ENCODE assay signal across 8 cellular contexts in genomic region chr9:15423328-15423985, GRCh38. TPM values are rescaled to one million over a fixed set of nuclear protein-coding genes. Genes with fewer than 3 reads are reported as not detected.
DNase-seq lines count a peak whose midpoint lies in the region; ATAC-seq, FAIRE-seq and TF ChIP-seq lines count a peak whose summit lies in the region.

No MANE protein-coding gene starts in this region.

- dilution Hi-C loops in endothelial cell of umbilical vein (cut with MboI; ENCODE audit: extremely low pct_ligation_motif_present, low sequenced_read_pairs): no loop called here

- H3K36me3 Mint-ChIP-seq in natural killer cell: no peaks in the 10 kb centered on the region

- H3K9me1 ChIP-seq in endothelial cell of umbilical vein (replicated peaks; ENCODE audit: control insufficient read depth, extremely low read depth, insufficient read depth, low read length): no peaks in the 10 kb centered on the region

- no peaks in the 10 kb centered on the region for H3K9me3 Mint-ChIP-seq in natural killer cell

- TF ChIP-seq RAD21 in A549 (conservative IDR thresholded peaks at IDR 0.05 in 1 of 2, IDR thresholded peaks at IDR 0.05 in 1 of 2): no peak

- POLR2A ChIA-PET in A549 (lab: Yijun Ruan, JAX) (interaction anchor here (0.9 to 1.2 kb wide), 2 partner anchors 47 to 116 kb away, joined by 3 to 12 read pairs; partner anchors contain the start of gene TTC39B), endothelial cell of umbilical vein (lab: Charles Lee) (no interaction called here)

- H3K9me3 ChIP-seq in A549 (no peaks in the 10 kb centered on the region), RWPE2 (ENCODE audit: severe bottlenecking) (no peaks in the 10 kb centered on the region), endothelial cell of umbilical vein (replicated peaks; ENCODE audit: control insufficient read depth, insufficient read depth, low read length) (no peaks in the 10 kb centered on the region)

- peak overlapping the region; percentile 90 for H3K4me3 Mint-ChIP-seq in natural killer cell

- H3K4me3 ChIP-seq in A549: peak overlapping the region; percentile 79
- peak overlapping the region; percentile 96 for H3K4me3 ChIP-seq in GM12875 (ENCODE audit: low read depth, low read length)
- peak overlapping the region; percentile 80 for H3K4me3 ChIP-seq in RWPE2 (ENCODE audit: severe bottlenecking)
- H3K4me3 ChIP-seq in endothelial cell of umbilical vein (replicated peaks in 1 of 3; ENCODE audit: insufficient read depth in 1 of 3, low read depth in 1 of 3, low read length in 3 of 3): peak overlapping the region; percentile 80 to 100 (median 94)

- peak overlapping the region; percentile 89 for H3K9ac ChIP-seq in endothelial cell of umbilical vein (replicated peaks; ENCODE audit: extremely low read depth, insufficient read depth, low read length)

- H3K4me2 ChIP-seq in A549 (peak overlapping the region; percentile 89), endothelial cell of umbilical vein (ENCODE audit: insufficient read depth, low read length) (peak overlapping the region; percentile 97)

- intact Hi-C loops in endothelial cell of umbilical vein (cut with micrococcal nuclease): loop anchor here (2.0 to 5.0 kb wide), 5 partner anchors 127 to 431 kb away; no protein-coding TSS in a partner anchor
- intact Hi-C loops in natural killer cell (cut with micrococcal nuclease): loop anchor here (1.0 to 10.0 kb wide), 2 partner anchors 181 to 212 kb away; no protein-coding TSS in a partner anchor

- peaks cover 2% of the 10 kb centered on the region for H4K20me1 ChIP-seq in endothelial cell of umbilical vein (replicated peaks; ENCODE audit: control insufficient read depth, extremely low read depth, insufficient read depth, low read length)

- no peak for TF ChIP-seq EP300 in A549 (IDR thresholded peaks at IDR 0.05)

- CTCF ChIA-PET in A549 (lab: Yijun Ruan, JAX): interaction anchor here (1.0 to 1.4 kb wide), 3 partner anchors 9 to 145 kb away, joined by 4 to 6 read pairs (median 4); partner anchors contain the start of gene TTC39B
- CTCF ChIA-PET in endothelial cell of umbilical vein (lab: Charles Lee): interaction anchor here (1.2 to 2.4 kb wide), 3 partner anchors 40 to 212 kb away, joined by 3 to 9 read pairs (median 5); no protein-coding TSS in a partner anchor

- H3K4me1 ChIP-seq in A549 (peaks cover 26% of the 10 kb centered on the region), RWPE2 (ENCODE audit: insufficient read depth, poor library complexity, severe bottlenecking) (peaks cover 6% of the 10 kb centered on the region), endothelial cell of umbilical vein (ENCODE audit: control insufficient read depth, extremely low read depth, insufficient read depth, low read length) (peaks cover 11% of the 10 kb centered on the region)

- peak overlapping the region; percentile 86 to 88 for H3K27ac Mint-ChIP-seq in natural killer cell

- H3K36me3 ChIP-seq in RWPE2 (ENCODE audit: low read depth) (peaks cover 43% of the 10 kb centered on the region), endothelial cell of umbilical vein (ENCODE audit: control insufficient read depth in 2 of 2, extremely low read depth in 1 of 2, insufficient read depth in 2 of 2, low read length in 2 of 2) (peaks cover 3 to 7% of the 10 kb centered on the region in 2 experiments)

- H3K27me3 ChIP-seq in RWPE2 (ENCODE audit: insufficient read depth, poor library complexity, severe bottlenecking) (no peaks in the 10 kb centered on the region), endothelial cell of umbilical vein (ENCODE audit: control insufficient read depth in 2 of 2, insufficient read depth in 2 of 2, low read length in 2 of 2) (no peaks in the 10 kb centered on the region)

- no peak; the same call in 2 of the 3 replicates for TF ChIP-seq CTCF in A549 (IDR thresholded peaks at IDR 0.05)
- TF ChIP-seq CTCF in GM12875 (IDR thresholded peaks at IDR 0.05; ENCODE audit: borderline replicate concordance, insufficient read depth, low read depth, low read length): no peak
- TF ChIP-seq CTCF in RWPE2 (IDR thresholded peaks at IDR 0.05; ENCODE audit: poor library complexity, severe bottlenecking): peak; percentile 20
- TF ChIP-seq CTCF in endothelial cell of umbilical vein (IDR thresholded peaks at IDR 0.05; ENCODE audit: extremely low read depth in 1 of 2, insufficient read depth in 1 of 2, low read depth in 1 of 2, low read length in 2 of 2): no peak
- TF ChIP-seq CTCF in natural killer cell (IDR thresholded peaks at IDR 0.05): no peak

- FAIRE-seq in A549 (lab: Jason Lieb, UNC) (no peak), endothelial cell of umbilical vein (lab: Jason Lieb, UNC) (peak; percentile 64)

- peaks cover 54% of the 10 kb centered on the region for H3K79me2 ChIP-seq in endothelial cell of umbilical vein (ENCODE audit: control insufficient read depth, insufficient read depth, low read length)

- ATAC-seq in A549 (peak; percentile 5 to 12; a peak in 4 of 6 replicates), RWPE2 (ENCODE audit: low read depth) (0 out of 3 replicates have a peak, but pooled peaks have one; percentile 9), natural killer cell (no peak), HG03469 (IDR thresholded peaks at IDR 0.05; ENCODE audit: unreplicated experiment) (no peak)

- peak overlapping the region; percentile 61 for H2AFZ ChIP-seq in endothelial cell of umbilical vein (ENCODE audit: low read depth, low read length)

- peaks cover 34 to 50% of the 10 kb centered on the region in 2 donors for H3K4me1 Mint-ChIP-seq in natural killer cell

- TF ChIP-seq POLR2A in A549 (IDR thresholded peaks at IDR 0.05; ENCODE audit: low read length): no peak
- TF ChIP-seq POLR2A in endothelial cell of umbilical vein (IDR thresholded peaks at IDR 0.05; ENCODE audit: low read depth, low read length): no peak

- H3K27ac ChIP-seq in A549: peak overlapping the region; percentile 90 to 98
- peak overlapping the region; percentile 37 for H3K27ac ChIP-seq in RWPE2 (ENCODE audit: poor library complexity, severe bottlenecking)
- H3K27ac ChIP-seq in endothelial cell of umbilical vein (ENCODE audit: insufficient read depth, low read depth, low read length): peak overlapping the region; percentile 27

- no peaks in the 10 kb centered on the region for H3K27me3 Mint-ChIP-seq in natural killer cell (ENCODE audit: low read depth in 2 of 2)

- no TSS peak for BruUV-seq in endothelial cell of umbilical vein (replicated peaks; lab: Mats Ljungman, UMichigan)

- DNase-seq in A549 (ENCODE audit: low read depth in 1 of 2, low spot score in 1 of 2): peak in 1 of 2 experiments; percentile 13
- DNase-seq in RWPE2 (ENCODE audit: low spot score): no peak
- DNase-seq in endothelial cell of umbilical vein (ENCODE audit: low read depth, low spot score): peak; percentile 56
- DNase-seq in natural killer cell: no peak
- DNase-seq in HPDE6-E6E7 (ENCODE audit: extremely low spot score): no peak
- no peak for DNase-seq in nucleus accumbens (lab: John Stamatoyannopoulos, UW)

- 2% methylated on average over 16 of the region's 16 CpGs for WGBS in A549 (ENCODE audit: missing lambda C conversion rate)

TF ChIP-seq in A549, 52 proteins besides CTCF, POLR2A, EP300 and RAD21:
- TF ChIP-seq FOSB (CRISPR knock-in tag; IDR thresholded peaks at IDR 0.05) (no peak), SMC3 (IDR thresholded peaks at IDR 0.05) (peak; percentile 26; the same call in 1 of the 3 replicates)

TF ChIP-seq in endothelial cell of umbilical vein, 7 proteins besides CTCF, POLR2A, EP300 and RAD21:
- no peak for TF ChIP-seq GATA2 (IDR thresholded peaks at IDR 0.05; ENCODE audit: insufficient read depth, insufficient read length, low read depth, low read length)
- TF ChIP-seq MYC (IDR thresholded peaks at IDR 0.05; ENCODE audit: low read depth, low read length): no peak
- TF ChIP-seq POLR2AphosphoS5 (IDR thresholded peaks at IDR 0.05; ENCODE audit: insufficient read depth, low read depth, low read length): no peak
- no peak for TF ChIP-seq FOS (IDR thresholded peaks at IDR 0.05; ENCODE audit: borderline replicate concordance, insufficient read depth, low read length)
- no peak for TF ChIP-seq EZH2 (IDR thresholded peaks at IDR 0.05; ENCODE audit: borderline replicate concordance, low read depth, low read length, severe bottlenecking)
- TF ChIP-seq MAX (IDR thresholded peaks at IDR 0.05; ENCODE audit: insufficient read depth, insufficient read length): no peak
- TF ChIP-seq JUN (IDR thresholded peaks at IDR 0.05; ENCODE audit: borderline replicate concordance, insufficient read depth, insufficient read length, low read depth): no peak
TF ChIP-seq in endothelial cell of umbilical vein: peak in this region for 0.

RNA-seq across cellular contexts. Expression of gene SNAPC3, which starts 0.8 kb away (rescaled TPM):
- polyA plus RNA-seq in A549 (2011; rRNA removed) (32.5 and 35.1 TPM in 2 replicates), A549 (2017; fragmentation: RNase III; extraction: RNeasy Plus Mini Kit Qiagen cat#74134 plus additional on column Dnase treatment) (21.7 to 28.9 TPM (median 26.5 TPM) in 3 replicates), endothelial cell of umbilical vein (11.9 and 15.2 TPM in 2 replicates)
- 13.7 and 15.3 TPM in 2 replicates for polyA plus RNA-seq in A549 (2012; cell fraction: cytosol; rRNA removed)
- 15.2 and 16.9 TPM in 2 replicates for polyA plus RNA-seq in A549 (2012; cell fraction: nucleus; rRNA removed)
- 11.7 and 11.8 TPM in 2 replicates for polyA minus RNA-seq in A549 (2011; rRNA and poly(A)+ RNA removed)
- total RNA-seq in endothelial cell of umbilical vein (30.9 and 32.6 TPM in 2 replicates), natural killer cell (10 to 100 TPM; 18.5 to 22.2 (median 19.2) TPM)
- polyA plus RNA-seq in endothelial cell of umbilical vein (2011; cell fraction: cytosol; rRNA removed): 14.9 and 15.3 TPM in 2 replicates
- polyA plus RNA-seq in endothelial cell of umbilical vein (2011; cell fraction: nucleus; rRNA removed): 29.1 and 40.4 TPM in 2 replicates
- polyA plus RNA-seq in endothelial cell of umbilical vein (2012): 22.6 and 25.0 TPM in 2 replicates
- polyA minus RNA-seq in endothelial cell of umbilical vein: 17.5 and 20.9 TPM in 2 replicates
- 8.5 TPM for polyA minus RNA-seq in endothelial cell of umbilical vein (2011; cell fraction: cytosol; rRNA and poly(A)+ RNA removed)
- polyA minus RNA-seq in endothelial cell of umbilical vein (2011; cell fraction: nucleus; rRNA and poly(A)+ RNA removed): 38.1 and 43.2 TPM in 2 replicates

Comparison
In these comparisons a context has a peak if more than half of its experiments do, and no peak if none do; other contexts are left out.
1. ATAC-seq: peak in A549 (2 of 2) and RWPE2 (single experiment); none in natural killer cell (0 of 3) and HG03469 (single experiment).
2. H3K27ac ChIP-seq: peak in every context shown above with its lines; median percentile 94 in A549; 37 in RWPE2; 27 in endothelial cell of umbilical vein.
3. Peak in every context shown above with its lines, with median percentiles within 50 percentile points of each other: H3K4me3 ChIP-seq.